ENCODE assay signal across 10 cellular contexts in genomic region chr20:44326391-44327159, GRCh38. TPM values are rescaled to one million over a fixed set of nuclear protein-coding genes. Genes with fewer than 3 reads are reported as not detected.
A peak's percentile ranks its signal among the peaks of the same experiment; 100 is the strongest.
DNase-seq lines count a peak whose midpoint lies in the region; ATAC-seq and TF ChIP-seq lines count a peak whose summit lies in the region.
"Had no signal": no experiment of that assay in that cellular context is flagged by ENCODE, and none has a peak within 500 bp of the region (broad histone marks: within the 10 kb centered on the region; RNA-seq: fewer than 3 reads in every experiment).

No MANE protein-coding gene starts in this region.

- no peak overlapping the region for H3K4me3 Mint-ChIP-seq in chondrocyte (ENCODE audit: unreplicated experiment)

- intact Hi-C loops in A673 (cut with micrococcal nuclease; ENCODE audit: unreplicated experiment) = no loop called here

- BruUV-seq in A673 (replicated peaks; lab: Mats Ljungman, UMichigan) = no TSS peak

- TF ChIP-seq CTCF in A673 (conservative IDR thresholded peaks at IDR 0.05; ENCODE audit: low read depth, low read length) (no peak), OCI-LY3 (IDR thresholded peaks at IDR 0.05; ENCODE audit: low read depth, low read length) (peak; percentile 46), chondrocyte (IDR thresholded peaks at IDR 0.05) (peak; percentile 19)

- peak overlapping the region; percentile 68 for H3K9ac ChIP-seq in OCI-LY3 (ENCODE audit: low read length)
- H3K9ac ChIP-seq in mucosa of stomach (ENCODE audit: low read length) = peak overlapping the region; percentile 57

- DNase-seq in A673 (ENCODE audit: low spot score) (no peak), chondrocyte (ENCODE audit: low spot score) (no peak), NCI-H2196 treated with DMSO at 0.1 percent for 48 hours (lab: John Stamatoyannopoulos, UW; ENCODE audit: unreplicated experiment) (no peak), HuH-7 (ENCODE audit: low spot score) (no peak)

- no peaks in the 10 kb centered on the region for H3K9me3 Mint-ChIP-seq in chondrocyte (ENCODE audit: low read depth)

- H2AFZ ChIP-seq in OCI-LY3 (ENCODE audit: low read depth, low read length) = peak overlapping the region; percentile 97

- no peaks in the 10 kb centered on the region for H4K20me1 ChIP-seq in OCI-LY3 (ENCODE audit: insufficient read depth, low read length)

- H3K27me3 Mint-ChIP-seq in chondrocyte (ENCODE audit: low read depth) = peaks cover 2% of the 10 kb centered on the region

- H3K36me3 ChIP-seq in A673 (ENCODE audit: insufficient read depth, low read length, poor library complexity, severe bottlenecking) = no peaks in the 10 kb centered on the region
- no peaks in the 10 kb centered on the region for H3K36me3 ChIP-seq in OCI-LY3 (replicated peaks; ENCODE audit: low read depth, low read length)
- no peaks in the 10 kb centered on the region for H3K36me3 ChIP-seq in mucosa of stomach (ENCODE audit: control insufficient read depth, insufficient read depth, low read length)

- H3K9me3 ChIP-seq in A673 (ENCODE audit: low read depth, low read length, poor library complexity, severe bottlenecking) (no peaks in the 10 kb centered on the region), OCI-LY3 (ENCODE audit: insufficient read depth, low read length) (no peaks in the 10 kb centered on the region), mucosa of stomach (ENCODE audit: control insufficient read depth, low read length) (no peaks in the 10 kb centered on the region)

- CTCF ChIA-PET in A673 (lab: Charles Lee) = no interaction called here

- H3K4me1 ChIP-seq in A673 (ENCODE audit: insufficient read depth, low read length, poor library complexity, severe bottlenecking) = no peaks in the 10 kb centered on the region
- peaks cover 5% of the 10 kb centered on the region; the same call in 1 of the 2 replicates for H3K4me1 ChIP-seq in OCI-LY3 (ENCODE audit: low read length)
- H3K4me1 ChIP-seq in mucosa of stomach (ENCODE audit: control insufficient read depth, insufficient read depth, low read length) = no peaks in the 10 kb centered on the region

- H3K27ac ChIP-seq in A673 (ENCODE audit: low read depth, low read length, poor library complexity, severe bottlenecking) (no peak overlapping the region), OCI-LY3 (ENCODE audit: low read length) (no peak overlapping the region)

- H3K36me3 Mint-ChIP-seq in chondrocyte (ENCODE audit: low read depth) = no peaks in the 10 kb centered on the region

- H3K4me3 ChIP-seq in A673 (ENCODE audit: low read depth, low read length, poor library complexity, severe bottlenecking) (peak overlapping the region; percentile 24), OCI-LY3 (ENCODE audit: low read length) (peak overlapping the region; percentile 78), mucosa of stomach (ENCODE audit: low read length) (no peak overlapping the region)

- peaks cover 6% of the 10 kb centered on the region for H3K4me1 Mint-ChIP-seq in chondrocyte (ENCODE audit: low read depth)

- no peak overlapping the region for H3K27ac Mint-ChIP-seq in chondrocyte (ENCODE audit: unreplicated experiment)

- POLR2A ChIA-PET in A673 (lab: Charles Lee; ENCODE audit: low non-redundant PET) = no interaction called here

- H3K4me2 ChIP-seq in OCI-LY3 (ENCODE audit: low read length) = peak overlapping the region; percentile 88

- H3K27me3 ChIP-seq in A673 (replicated peaks; ENCODE audit: insufficient read depth, low read depth, low read length, poor library complexity) (no peaks in the 10 kb centered on the region), OCI-LY3 (ENCODE audit: low read depth, low read length) (no peaks in the 10 kb centered on the region), mucosa of stomach (ENCODE audit: control insufficient read depth, insufficient read depth, low read length) (peaks cover 11% of the 10 kb centered on the region)

- no peaks in the 10 kb centered on the region for H3K79me2 ChIP-seq in OCI-LY3 (ENCODE audit: low read length)

- ATAC-seq in HG03196 (IDR thresholded peaks at IDR 0.05; ENCODE audit: unreplicated experiment) = no peak
- no peak for ATAC-seq in HG02981 (IDR thresholded peaks at IDR 0.05; ENCODE audit: unreplicated experiment)

RNA-seq across cellular contexts. Expression of gene R3HDML, which starts 10.3 kb away (rescaled TPM):
- total RNA-seq in A673 (2021) (not detected in 2 replicates), chondrocyte (0.50 to 0.99 TPM (median 0.51 TPM) in 3 replicates)
- total RNA-seq: myocyte, NCI-H460 had no signal

RNA-seq across cellular contexts. Expression of gene FITM2, which starts 15.6 kb away (rescaled TPM):
- 5.7 TPM in 2 replicates for total RNA-seq in A673 (2021)
- 9.1 to 10.6 TPM (median 10.0 TPM) in 3 replicates for total RNA-seq in chondrocyte

RNA-seq across cellular contexts. Expression of gene HNF4A, which starts 28.9 kb away (rescaled TPM):
- not detected in 2 replicates for total RNA-seq in A673 (2021)
- not detected in 3 replicates for total RNA-seq in chondrocyte
- total RNA-seq: myocyte had no signal
